Comparison of ENCODE assay signal across 9 cellular contexts in genomic region chr19:6527893-6528543, GRCh38. TPM values are rescaled to one million over a fixed set of nuclear protein-coding genes. Genes with fewer than 3 reads are reported as not detected.
DNase-seq lines count a peak whose midpoint lies in the region; ATAC-seq and TF ChIP-seq lines count a peak whose summit lies in the region.
"Had no signal": no experiment of that assay in that cellular context is flagged by ENCODE, and none has a peak within 500 bp of the region (broad histone marks: within the 10 kb centered on the region; RNA-seq: fewer than 3 reads in every experiment).

No MANE protein-coding gene starts in this region.

- H3K4me1 ChIP-seq in colonic mucosa = no peaks in the 10 kb centered on the region
- peaks cover 5 to 16% of the 10 kb centered on the region in 2 donors for H3K4me1 ChIP-seq in thyroid gland

- H3K9me3 ChIP-seq in colonic mucosa = no peaks in the 10 kb centered on the region
- no peaks in the 10 kb centered on the region for H3K9me3 ChIP-seq in thyroid gland

- no peak overlapping the region for H3K9ac ChIP-seq in colonic mucosa (ENCODE audit: low read depth in 2 of 2, low read length in 2 of 2)

- H3K27me3 ChIP-seq in colonic mucosa (peaks cover 5% of the 10 kb centered on the region), thyroid gland (peaks cover 14% of the 10 kb centered on the region)

- H3K27ac Mint-ChIP-seq in activated CD8-positive, alpha-beta T cell treated with anti-CD3 and anti-CD28 coated beads for 36 hours = peak overlapping the region; percentile 52
- H3K27ac Mint-ChIP-seq in activated CD8-positive, alpha-beta T cell treated with anti-CD3 and anti-CD28 coated beads, Interleukin-2, amount 10 ng/mL, durations not matched to agents 7 days and 5 days = no peak overlapping the region
- H3K27ac Mint-ChIP-seq in stimulated activated memory B cell treated with anti-CD40 and anti-IgM and Interleukin-4, amounts not matched to agents 10 μg/mL and 1 μg/mL and 100 μg/mL, for 72 hours = peak overlapping the region; percentile 88

- H3K27me3 Mint-ChIP-seq in activated CD8-positive, alpha-beta T cell treated with anti-CD3 and anti-CD28 coated beads for 36 hours = peaks cover 27% of the 10 kb centered on the region
- peaks cover 26% of the 10 kb centered on the region for H3K27me3 Mint-ChIP-seq in activated CD8-positive, alpha-beta T cell treated with anti-CD3 and anti-CD28 coated beads, Interleukin-2, amount 10 ng/mL, durations not matched to agents 7 days and 5 days (ENCODE audit: low read depth)
- no peaks in the 10 kb centered on the region for H3K27me3 Mint-ChIP-seq in stimulated activated memory B cell treated with anti-CD40 and anti-IgM and Interleukin-4, amounts not matched to agents 10 μg/mL and 1 μg/mL and 100 μg/mL, for 72 hours

- intact Hi-C loops in activated CD8-positive, alpha-beta T cell treated with anti-CD3 and anti-CD28 coated beads for 36 hours (cut with micrococcal nuclease) = loop anchor here (10.0 kb wide), 1 partner anchor 67 kb away; the partner anchor contains the start of gene CD70
- intact Hi-C loops in colonic mucosa (cut with DNase I) = no loop called here
- intact Hi-C loops in thyroid gland (cut with DNase I) = no loop called here

- no peak overlapping the region for H3K4me3 Mint-ChIP-seq in activated CD8-positive, alpha-beta T cell treated with anti-CD3 and anti-CD28 coated beads for 36 hours
- no peak overlapping the region for H3K4me3 Mint-ChIP-seq in activated CD8-positive, alpha-beta T cell treated with anti-CD3 and anti-CD28 coated beads, Interleukin-2, amount 10 ng/mL, durations not matched to agents 7 days and 5 days
- peak overlapping the region; percentile 68 for H3K4me3 Mint-ChIP-seq in stimulated activated memory B cell treated with anti-CD40 and anti-IgM and Interleukin-4, amounts not matched to agents 10 μg/mL and 1 μg/mL and 100 μg/mL, for 72 hours

- H3K27ac ChIP-seq in colonic mucosa (no peak overlapping the region), thyroid gland (no peak overlapping the region)

- DNase-seq in activated CD8-positive, alpha-beta T cell treated with anti-CD3 and anti-CD28 coated beads for 36 hours = no peak
- no peak for DNase-seq in activated CD8-positive, alpha-beta T cell treated with anti-CD3 and anti-CD28 coated beads, Interleukin-2, amount 10 ng/mL, durations not matched to agents 7 days and 5 days
- no peak for DNase-seq in colonic mucosa
- no peak for DNase-seq in thyroid gland
- DNase-seq: NCI-H1417 treated with DMSO at 0.1 percent for 48 hours had no signal

- no peaks in the 10 kb centered on the region for H3K9me3 Mint-ChIP-seq in activated CD8-positive, alpha-beta T cell treated with anti-CD3 and anti-CD28 coated beads for 36 hours
- H3K9me3 Mint-ChIP-seq in activated CD8-positive, alpha-beta T cell treated with anti-CD3 and anti-CD28 coated beads, Interleukin-2, amount 10 ng/mL, durations not matched to agents 7 days and 5 days (ENCODE audit: insufficient read depth) = no peaks in the 10 kb centered on the region
- H3K9me3 Mint-ChIP-seq in stimulated activated memory B cell treated with anti-CD40 and anti-IgM and Interleukin-4, amounts not matched to agents 10 μg/mL and 1 μg/mL and 100 μg/mL, for 72 hours = no peaks in the 10 kb centered on the region

- CTCF ChIA-PET in activated CD8-positive, alpha-beta T cell treated with anti-CD3 and anti-CD28 coated beads for 36 hours (lab: Charles Lee) = no interaction called here
- CTCF ChIA-PET in activated CD8-positive, alpha-beta T cell treated with anti-CD3 and anti-CD28 coated beads, Interleukin-2, amount 10 ng/mL, durations not matched to agents 7 days and 5 days (lab: Charles Lee) = no interaction called here

- POLR2A ChIA-PET in activated CD8-positive, alpha-beta T cell treated with anti-CD3 and anti-CD28 coated beads for 36 hours (lab: Charles Lee) = no interaction called here
- POLR2A ChIA-PET in activated CD8-positive, alpha-beta T cell treated with anti-CD3 and anti-CD28 coated beads, Interleukin-2, amount 10 ng/mL, durations not matched to agents 7 days and 5 days (lab: Charles Lee) = no interaction called here

- peaks cover 29% of the 10 kb centered on the region for H3K4me1 Mint-ChIP-seq in activated CD8-positive, alpha-beta T cell treated with anti-CD3 and anti-CD28 coated beads for 36 hours (ENCODE audit: low read depth)
- H3K4me1 Mint-ChIP-seq in activated CD8-positive, alpha-beta T cell treated with anti-CD3 and anti-CD28 coated beads, Interleukin-2, amount 10 ng/mL, durations not matched to agents 7 days and 5 days (ENCODE audit: low read depth) = peaks cover 28% of the 10 kb centered on the region
- H3K4me1 Mint-ChIP-seq in stimulated activated memory B cell treated with anti-CD40 and anti-IgM and Interleukin-4, amounts not matched to agents 10 μg/mL and 1 μg/mL and 100 μg/mL, for 72 hours = peaks cover 59% of the 10 kb centered on the region

- 44 to 48% methylated on average over 17 of the region's 17 CpGs for WGBS in thyroid gland, 2 donors

- peaks cover 2% of the 10 kb centered on the region for H3K36me3 Mint-ChIP-seq in activated CD8-positive, alpha-beta T cell treated with anti-CD3 and anti-CD28 coated beads for 36 hours (ENCODE audit: low read depth)
- H3K36me3 Mint-ChIP-seq in activated CD8-positive, alpha-beta T cell treated with anti-CD3 and anti-CD28 coated beads, Interleukin-2, amount 10 ng/mL, durations not matched to agents 7 days and 5 days (ENCODE audit: low read depth) = no peaks in the 10 kb centered on the region
- peaks cover 9% of the 10 kb centered on the region for H3K36me3 Mint-ChIP-seq in stimulated activated memory B cell treated with anti-CD40 and anti-IgM and Interleukin-4, amounts not matched to agents 10 μg/mL and 1 μg/mL and 100 μg/mL, for 72 hours

- TF ChIP-seq CTCF in activated CD8-positive, alpha-beta T cell treated with anti-CD3 and anti-CD28 coated beads for 36 hours (IDR thresholded peaks at IDR 0.05) = no peak
- no peak for TF ChIP-seq CTCF in colonic mucosa (IDR thresholded peaks at IDR 0.05)
- TF ChIP-seq CTCF in thyroid gland (IDR thresholded peaks at IDR 0.05) = no peak

- H3K36me3 ChIP-seq in colonic mucosa (no peaks in the 10 kb centered on the region), thyroid gland (no peaks in the 10 kb centered on the region)

- no peak overlapping the region for H3K4me3 ChIP-seq in colonic mucosa
- H3K4me3 ChIP-seq in thyroid gland (replicated peaks in 1 of 3) = no peak overlapping the region

- ATAC-seq in activated CD8-positive, alpha-beta T cell treated with anti-CD3 and anti-CD28 coated beads for 36 hours = no peak
- ATAC-seq in activated CD8-positive, alpha-beta T cell treated with anti-CD3 and anti-CD28 coated beads, Interleukin-2, amount 10 ng/mL, durations not matched to agents 7 days and 5 days = no peak
- peak; percentile 40 for ATAC-seq in HG02588 (IDR thresholded peaks at IDR 0.05; ENCODE audit: unreplicated experiment)
- ATAC-seq in HG03575 (IDR thresholded peaks at IDR 0.05; ENCODE audit: extremely low read depth, insufficient number of reproducible peaks, low FRiP score, unreplicated experiment) = peak; percentile 27
- ATAC-seq in stimulated activated memory B cell treated with anti-CD40 and anti-IgM and Interleukin-4, amounts not matched to agents 10 μg/mL and 1 μg/mL and 100 μg/mL, for 72 hours = peak; percentile 89
- no peak for ATAC-seq in GM19467 (IDR thresholded peaks at IDR 0.05; ENCODE audit: unreplicated experiment)

- no peak for TF ChIP-seq POLR2A in thyroid gland (IDR thresholded peaks at IDR 0.05)

RNA-seq across cellular contexts. Expression of gene TNFSF9, which starts 2.8 kb away (rescaled TPM):
- 1 to 10 TPM; 3.0 to 3.1 TPM for total RNA-seq in activated CD8-positive, alpha-beta T cell treated with anti-CD3 and anti-CD28 coated beads for 36 hours
- 1 to 10 TPM; 1.5 to 1.7 TPM for total RNA-seq in activated CD8-positive, alpha-beta T cell treated with anti-CD3 and anti-CD28 coated beads, Interleukin-2, amount 10 ng/mL, durations not matched to agents 7 days and 5 days
- total RNA-seq in colonic mucosa (1 to 10 TPM in 1 of 2 donors, under 1 TPM in 1; 0.79 to 4.0 TPM), thyroid gland (under 1 TPM in 2 of 4 donors, not detected in 2; 0.45 to 0.54 TPM)

RNA-seq across cellular contexts. Expression of gene TUBB4A, which starts 25.9 kb away (rescaled TPM):
- total RNA-seq in activated CD8-positive, alpha-beta T cell treated with anti-CD3 and anti-CD28 coated beads for 36 hours = 10 to 100 TPM in 1 of 2 experiments, 1 to 10 TPM in 1; 9.6 to 10.6 TPM
- total RNA-seq in activated CD8-positive, alpha-beta T cell treated with anti-CD3 and anti-CD28 coated beads, Interleukin-2, amount 10 ng/mL, durations not matched to agents 7 days and 5 days = 1 to 10 TPM; 6.6 to 6.9 TPM
- total RNA-seq in colonic mucosa (1 to 10 TPM in 1 of 2 donors, under 1 TPM in 1; 0.44 to 1.4 TPM), thyroid gland (under 1 TPM in 3 of 4 donors, not detected in 1; 0.22 to 0.67 (median 0.59) TPM)

RNA-seq across cellular contexts. Expression of gene DENND1C, which starts 46.4 kb away (rescaled TPM):
- 10 to 100 TPM; 58.2 to 61.2 TPM for total RNA-seq in activated CD8-positive, alpha-beta T cell treated with anti-CD3 and anti-CD28 coated beads for 36 hours
- total RNA-seq in activated CD8-positive, alpha-beta T cell treated with anti-CD3 and anti-CD28 coated beads, Interleukin-2, amount 10 ng/mL, durations not matched to agents 7 days and 5 days = 10 to 100 TPM; 94.1 to 97.5 TPM
- total RNA-seq in colonic mucosa (1 to 10 TPM; 2.5 to 2.9 TPM), thyroid gland (1 to 10 TPM in 3 of 4 donors, not detected in 1; 1.3 to 2.1 (median 1.8) TPM)

Comparison
In these comparisons a context has a peak if more than half of its experiments do, and no peak if none do; other contexts are left out.
1. ATAC-seq: peak in HG02588 (single experiment), HG03575 (single experiment) and stimulated activated memory B cell treated with anti-CD40 and anti-IgM and Interleukin-4, amounts not matched to agents 10 μg/mL and 1 μg/mL and 100 μg/mL, for 72 hours (single experiment); none in activated CD8-positive, alpha-beta T cell treated with anti-CD3 and anti-CD28 coated beads for 36 hours (single experiment), activated CD8-positive, alpha-beta T cell treated with anti-CD3 and anti-CD28 coated beads, Interleukin-2, amount 10 ng/mL, durations not matched to agents 7 days and 5 days (single experiment) and GM19467 (single experiment).
2. RNA of gene DENND1C, which starts 46.4 kb away (total RNA-seq): 94.1 to 97.5 TPM in activated CD8-positive, alpha-beta T cell treated with anti-CD3 and anti-CD28 coated beads, Interleukin-2, amount 10 ng/mL, durations not matched to agents 7 days and 5 days and 58.2 to 61.2 TPM in activated CD8-positive, alpha-beta T cell treated with anti-CD3 and anti-CD28 coated beads for 36 hours; 2.5 to 2.9 TPM in colonic mucosa and 1.3 to 2.1 TPM in thyroid gland; every median in the first group is over 10 times any median in the second.